ENCODE assay signal across 20 cellular contexts in genomic region chr13:66926200-66926850, GRCh38.
DNase-seq lines count a peak whose midpoint lies in the region; ATAC-seq, FAIRE-seq and TF ChIP-seq lines count a peak whose summit lies in the region.
"Had no signal": no experiment of that assay in that cellular context is flagged by ENCODE, and none has a peak within 500 bp of the region (broad histone marks: within the 10 kb centered on the region; RNA-seq: fewer than 3 reads in every experiment).

No MANE protein-coding gene starts in this region.

- H3K27me3 ChIP-seq in DND-41 (ENCODE audit: insufficient read depth, low read length, poor library complexity) = no peaks in the 10 kb centered on the region
- H3K27me3 ChIP-seq in Karpas-422 (ENCODE audit: low read length) = no peaks in the 10 kb centered on the region
- no peaks in the 10 kb centered on the region for H3K27me3 ChIP-seq in keratinocyte (ENCODE audit: control insufficient read depth, extremely low read depth, insufficient read depth, low read length)
- no peaks in the 10 kb centered on the region for H3K27me3 ChIP-seq in WERI-Rb-1 (ENCODE audit: insufficient read depth, low read depth, severe bottlenecking)
- H3K27me3 ChIP-seq in hepatocyte = no peaks in the 10 kb centered on the region
- H3K27me3 ChIP-seq: MG63, transverse colon had no signal

- dilution Hi-C loops in keratinocyte (cut with MboI; ENCODE audit: extremely low pct_ligation_motif_present, low sequenced_read_pairs) = no loop called here

- no TSS peak for BruUV-seq in OCI-LY7 (replicated peaks; lab: Mats Ljungman, UMichigan)

- no peaks in the 10 kb centered on the region for H4K20me1 ChIP-seq in DND-41 (ENCODE audit: insufficient read depth, low read length)
- no peaks in the 10 kb centered on the region for H4K20me1 ChIP-seq in Karpas-422 (ENCODE audit: insufficient read depth, low read depth, low read length)
- no peaks in the 10 kb centered on the region for H4K20me1 ChIP-seq in OCI-LY7 (ENCODE audit: insufficient read depth, low read length)
- H4K20me1 ChIP-seq in keratinocyte (ENCODE audit: control insufficient read depth, extremely low read depth, insufficient read depth, low read length) = no peaks in the 10 kb centered on the region
- H4K20me1 ChIP-seq in hepatocyte (ENCODE audit: insufficient read depth, poor library complexity, severe bottlenecking) = no peaks in the 10 kb centered on the region

- H3K9me1 ChIP-seq in keratinocyte (ENCODE audit: control insufficient read depth, extremely low read depth, insufficient read depth, low read length) = no peaks in the 10 kb centered on the region

- POLR2A ChIA-PET in OCI-LY7 (lab: Charles Lee) = interaction anchor here (0.6 to 2.9 kb wide), 9 partner anchors 10 to 319 kb away, joined by 3 to 16 read pairs (median 4); no protein-coding TSS in a partner anchor

- H3K36me3 ChIP-seq in DND-41 (ENCODE audit: insufficient read depth, low read length) (no peaks in the 10 kb centered on the region), Karpas-422 (ENCODE audit: insufficient read depth, low read length) (no peaks in the 10 kb centered on the region), OCI-LY7 (ENCODE audit: insufficient read depth, low read length) (no peaks in the 10 kb centered on the region), keratinocyte (ENCODE audit: control insufficient read depth in 2 of 2, extremely low read depth in 1 of 2, insufficient read depth in 2 of 2, low read length in 2 of 2) (no peaks in the 10 kb centered on the region), WERI-Rb-1 (no peaks in the 10 kb centered on the region), hepatocyte (replicated peaks; ENCODE audit: insufficient read depth, low read depth) (no peaks in the 10 kb centered on the region)
- H3K36me3 ChIP-seq: MG63, transverse colon had no signal

- no peak for ATAC-seq in DND-41 (ENCODE audit: insufficient read depth, low read depth)
- ATAC-seq: activated CD8-positive, alpha-beta memory T cell treated with anti-CD3 and anti-CD28 coated beads, Interleukin-2, amount 10 ng/mL, durations not matched to agents 7 days and 5 days; stimulated activated naive CD8-positive, alpha-beta T cell treated with anti-CD3 and anti-CD28 coated beads, Interleukin-15, amount 100 ng/mL, for 72 hours had no signal

- no peak overlapping the region for H3K4me2 ChIP-seq in DND-41 (ENCODE audit: insufficient read depth, low read length)
- H3K4me2 ChIP-seq in Karpas-422 (ENCODE audit: low read depth, low read length, poor library complexity, severe bottlenecking) = no peak overlapping the region
- no peak overlapping the region for H3K4me2 ChIP-seq in OCI-LY7 (ENCODE audit: low read length)
- H3K4me2 ChIP-seq in keratinocyte (ENCODE audit: control insufficient read depth, extremely low read depth, insufficient read depth, low read depth, low read length) = peak overlapping the region; percentile 31
- no peak overlapping the region for H3K4me2 ChIP-seq in hepatocyte
- H3K4me2 ChIP-seq: SK-N-SH had no signal

- TF ChIP-seq CTCF in DND-41 (IDR thresholded peaks at IDR 0.05; ENCODE audit: borderline replicate concordance, extremely low read depth, low read length, poor library complexity, severe bottlenecking) = no peak
- no peak for TF ChIP-seq CTCF in OCI-LY7 (conservative IDR thresholded peaks at IDR 0.05; ENCODE audit: low read length)
- no peak for TF ChIP-seq CTCF in keratinocyte (optimal IDR thresholded peaks at IDR 0.05 in 1 of 3, IDR thresholded peaks at IDR 0.05 in 1 of 3, conservative IDR thresholded peaks at IDR 0.05 in 1 of 3; ENCODE audit: extremely low read depth in 1 of 3, insufficient read depth in 2 of 3, low read length in 3 of 3)
- TF ChIP-seq CTCF in WERI-Rb-1 (IDR thresholded peaks at IDR 0.05; ENCODE audit: low read depth, low read length) = no peak
- TF ChIP-seq CTCF in hepatocyte (IDR thresholded peaks at IDR 0.05; ENCODE audit: poor library complexity) = no peak

- H3K4me3 ChIP-seq in DND-41 (ENCODE audit: low read depth in 1 of 2, low read length in 2 of 2) = no peak overlapping the region
- H3K4me3 ChIP-seq in Karpas-422 (ENCODE audit: low read length) = no peak overlapping the region
- H3K4me3 ChIP-seq in OCI-LY7 (ENCODE audit: low read depth, low read length, poor library complexity, severe bottlenecking) = no peak overlapping the region
- H3K4me3 ChIP-seq in keratinocyte (ENCODE audit: control insufficient read depth in 2 of 3, extremely low read depth in 1 of 3, insufficient read depth in 2 of 3, low read depth in 1 of 3, low read length in 3 of 3) = no peak overlapping the region
- no peak overlapping the region for H3K4me3 ChIP-seq in WERI-Rb-1 (ENCODE audit: low read depth, low read length)
- H3K4me3 ChIP-seq in hepatocyte = no peak overlapping the region
- H3K4me3 ChIP-seq: MG63, transverse colon had no signal

- CTCF ChIA-PET in OCI-LY7 (lab: Charles Lee; ENCODE audit: unreplicated experiment) = no interaction called here

- H3K9me3 ChIP-seq in DND-41 (ENCODE audit: insufficient read depth, low read length, severe bottlenecking) = no peaks in the 10 kb centered on the region
- no peaks in the 10 kb centered on the region for H3K9me3 ChIP-seq in Karpas-422 (ENCODE audit: low read length)
- H3K9me3 ChIP-seq in OCI-LY7 (ENCODE audit: low read length) = no peaks in the 10 kb centered on the region
- H3K9me3 ChIP-seq in keratinocyte (ENCODE audit: control insufficient read depth, low read depth, low read length) = no peaks in the 10 kb centered on the region
- no peaks in the 10 kb centered on the region for H3K9me3 ChIP-seq in WERI-Rb-1 (ENCODE audit: severe bottlenecking)
- no peaks in the 10 kb centered on the region for H3K9me3 ChIP-seq in hepatocyte (ENCODE audit: low read depth)
- H3K9me3 ChIP-seq: MG63, SK-N-SH, transverse colon had no signal

- H3K79me2 ChIP-seq in DND-41 (ENCODE audit: insufficient read depth, low read length) (no peaks in the 10 kb centered on the region), Karpas-422 (ENCODE audit: low read length) (no peaks in the 10 kb centered on the region), OCI-LY7 (ENCODE audit: insufficient read depth, low read depth, low read length) (no peaks in the 10 kb centered on the region), keratinocyte (ENCODE audit: control insufficient read depth, insufficient read depth, low read length) (no peaks in the 10 kb centered on the region), hepatocyte (no peaks in the 10 kb centered on the region)

- 48% methylated on average over 4 of the region's 4 CpGs for WGBS in hepatocyte (ENCODE audit: low lambda C conversion rate, missing lambda C conversion rate)

- H3K4me1 ChIP-seq in DND-41 (ENCODE audit: insufficient read depth, low read length) (peaks cover 10% of the 10 kb centered on the region), Karpas-422 (ENCODE audit: low read length) (no peaks in the 10 kb centered on the region), OCI-LY7 (ENCODE audit: insufficient read depth, low read length, poor library complexity, severe bottlenecking) (peaks cover 11% of the 10 kb centered on the region), keratinocyte (ENCODE audit: control insufficient read depth, extremely low read depth, insufficient read depth, low read length) (peaks cover 14% of the 10 kb centered on the region), hepatocyte (ENCODE audit: insufficient read depth) (no peaks in the 10 kb centered on the region)
- H3K4me1 ChIP-seq: transverse colon had no signal

- H3K9me2 ChIP-seq in Karpas-422 (replicated peaks; ENCODE audit: insufficient read depth, low read length) = no peaks in the 10 kb centered on the region
- no peaks in the 10 kb centered on the region for H3K9me2 ChIP-seq in OCI-LY7 (ENCODE audit: insufficient read depth, low read length)
- no peaks in the 10 kb centered on the region for H3K9me2 ChIP-seq in hepatocyte (replicated peaks; ENCODE audit: insufficient read depth)
- H3K9me2 ChIP-seq: SK-N-SH had no signal

- intact Hi-C loops in OCI-LY7 (cut with micrococcal nuclease; ENCODE audit: unreplicated experiment) = no loop called here

- H2AFZ ChIP-seq in DND-41 (ENCODE audit: low read depth, low read length) = peak overlapping the region; percentile 51; the same call in 1 of the 2 replicates
- peak overlapping the region; percentile 37; the same call in 1 of the 2 replicates for H2AFZ ChIP-seq in Karpas-422 (ENCODE audit: low read length)
- peak overlapping the region; percentile 61 for H2AFZ ChIP-seq in OCI-LY7 (ENCODE audit: low read length)
- H2AFZ ChIP-seq in keratinocyte (ENCODE audit: control insufficient read depth, low read length) = peak overlapping the region; percentile 72
- H2AFZ ChIP-seq in hepatocyte = no peak overlapping the region

- H3K27ac ChIP-seq in DND-41 (ENCODE audit: low read length) = no peak overlapping the region
- H3K27ac ChIP-seq in Karpas-422 (ENCODE audit: low read length) = no peak overlapping the region
- no peak overlapping the region for H3K27ac ChIP-seq in OCI-LY7 (ENCODE audit: low read depth, low read length, poor library complexity, severe bottlenecking)
- H3K27ac ChIP-seq in keratinocyte (ENCODE audit: control insufficient read depth, insufficient read depth, low read length) = no peak overlapping the region
- H3K27ac ChIP-seq in WERI-Rb-1 = no peak overlapping the region
- no peak overlapping the region for H3K27ac ChIP-seq in hepatocyte
- H3K27ac ChIP-seq: transverse colon had no signal

- H3K9ac ChIP-seq in DND-41 (ENCODE audit: low read depth, low read length) = no peak overlapping the region
- no peak overlapping the region for H3K9ac ChIP-seq in Karpas-422 (ENCODE audit: low read length)
- H3K9ac ChIP-seq in keratinocyte (ENCODE audit: control insufficient read depth, extremely low read depth, insufficient read depth, low read length) = no peak overlapping the region
- H3K9ac ChIP-seq: SK-N-SH had no signal

- DNase-seq in DND-41 (no peak), Karpas-422 (no peak), OCI-LY7 (ENCODE audit: low spot score) (no peak), keratinocyte (ENCODE audit: low read depth, low spot score) (no peak), WERI-Rb-1 (no peak), hepatocyte (ENCODE audit: low spot score) (no peak), T-helper 2 cell (no peak), NOMO-1 treated with dmso at 0.1 percent for 144 hours (lab: John Stamatoyannopoulos, UW; ENCODE audit: unreplicated experiment) (no peak)
- DNase-seq: activated CD4-positive, alpha-beta T cell treated with anti-CD3 and anti-CD28 coated beads, Interleukin-2, amount 10 ng/mL, durations not matched to agents 7 days and 5 days; activated CD8-positive, alpha-beta memory T cell treated with anti-CD3 and anti-CD28 coated beads, Interleukin-2, amount 10 ng/mL, durations not matched to agents 7 days and 5 days; caudate nucleus; CD4-positive, CD25-positive, alpha-beta regulatory T cell; MG63; NCI-H1930; NCI-H345; SK-N-SH; stimulated activated naive CD8-positive, alpha-beta T cell treated with anti-CD3 and anti-CD28 coated beads, Interleukin-15, amount 100 ng/mL, for 72 hours; transverse colon had no signal

- peak; percentile 23 for FAIRE-seq in keratinocyte (lab: Jason Lieb, UNC)
- FAIRE-seq: endometrium, GM19239 had no signal
